Comparison of ENCODE assay signal across 8 cellular contexts in genomic region chr5:75611324-75612210, GRCh38. TPM values are rescaled to one million over a fixed set of nuclear protein-coding genes. Genes with fewer than 3 reads are reported as not detected.
DNase-seq lines count a peak whose midpoint lies in the region; ATAC-seq, FAIRE-seq and TF ChIP-seq lines count a peak whose summit lies in the region.

Gene ANKDD1B (plus strand): TSS chr5:75611453. CDS start chr5:75611635, 182 bp downstream.

- POLR2A ChIA-PET in RWPE1 (lab: Yijun Ruan, JAX; ENCODE audit: low non-redundant PET): no interaction called here

- peaks cover 5% of the 10 kb centered on the region for H3K27me3 Mint-ChIP-seq in neural crest cell (ENCODE audit: low read depth)

- peak within 1 kb of the TSS; percentile 34 for H3K27ac ChIP-seq in RWPE1
- H3K27ac ChIP-seq in foreskin keratinocyte: peak within 1 kb of the TSS; percentile 72

- no peak for TF ChIP-seq POLR2A in GM12891 (IDR thresholded peaks at IDR 0.05; ENCODE audit: low read depth, low read length)

- no peaks in the 10 kb centered on the region for H3K9me3 Mint-ChIP-seq in neural crest cell

- peak; percentile 67 for ATAC-seq in foreskin keratinocyte
- ATAC-seq in GM19395 (IDR thresholded peaks at IDR 0.05; ENCODE audit: unreplicated experiment): no peak

- peaks cover 18% of the 10 kb centered on the region for H3K4me1 Mint-ChIP-seq in neural crest cell

- no peak for TF ChIP-seq CTCF in RWPE1 (conservative IDR thresholded peaks at IDR 0.05; ENCODE audit: low read depth)
- no peak for TF ChIP-seq CTCF in foreskin keratinocyte (conservative IDR thresholded peaks at IDR 0.05)
- TF ChIP-seq CTCF in neural crest cell (conservative IDR thresholded peaks at IDR 0.05): no peak

- peak within 1 kb of the TSS; percentile 85 for H3K27ac Mint-ChIP-seq in neural crest cell (ENCODE audit: unreplicated experiment)

- DNase-seq in GM12891 (ENCODE audit: insufficient read length, low spot score) (peak; percentile 7), RWPE1 (ENCODE audit: low spot score) (peak; percentile 46), foreskin keratinocyte (peak in 1 of 2 donors; percentile 46), neural crest cell (ENCODE audit: low read depth, low spot score) (peak; percentile 41), cerebellum (ENCODE audit: low spot score) (no peak), SKM-1 treated with dmso at 0.1 percent for 144 hours (lab: John Stamatoyannopoulos, UW; ENCODE audit: unreplicated experiment) (no peak)
- DNase-seq in activated CD4-positive, CD25-positive, alpha-beta regulatory T cell (lab: John Stamatoyannopoulos, UW): no peak

- CTCF ChIA-PET in RWPE1 (lab: Yijun Ruan, JAX): interaction anchor here (0.7 kb wide), 1 partner anchor 1436 kb away, joined by 3 read pairs; no protein-coding TSS in a partner anchor

- no peak for FAIRE-seq in GM12891 (lab: Jason Lieb, UNC)

- no peaks in the 10 kb centered on the region for H3K36me3 Mint-ChIP-seq in neural crest cell (ENCODE audit: low read depth)

- H3K4me1 ChIP-seq in foreskin keratinocyte: peaks cover 22% of the 10 kb centered on the region

- peak within 1 kb of the TSS; percentile 79 for H3K4me3 Mint-ChIP-seq in neural crest cell

- no peaks in the 10 kb centered on the region for H3K27me3 ChIP-seq in foreskin keratinocyte

TF ChIP-seq in GM12891, 5 proteins besides CTCF, POLR2A, EP300 and RAD21:
- TF ChIP-seq SPI1 (IDR thresholded peaks at IDR 0.05; ENCODE audit: low read depth, low read length): no peak
- no peak for TF ChIP-seq POU2F2 (IDR thresholded peaks at IDR 0.05; ENCODE audit: low read depth, low read length)
- no peak for TF ChIP-seq PAX5 (IDR thresholded peaks at IDR 0.05; ENCODE audit: insufficient read depth, low read length, severe bottlenecking)
- no peak for TF ChIP-seq TAF1 (IDR thresholded peaks at IDR 0.05; ENCODE audit: low read depth, low read length)
- no peak for TF ChIP-seq POLR2AphosphoS5 (IDR thresholded peaks at IDR 0.05; ENCODE audit: low read depth, low read length)

RNA-seq across cellular contexts. Expression of gene ANKDD1B, which starts in this region (rescaled TPM):
- 0.50 TPM for polyA plus RNA-seq in GM12891 (2012; ENCODE audit: low read depth, missing spikeins)
- total RNA-seq in foreskin keratinocyte: 0.07 and 0.10 TPM in 2 replicates
- 0.07 TPM in 2 replicates for polyA plus RNA-seq in foreskin keratinocyte
- 0.20 and 0.28 TPM in 2 replicates for total RNA-seq in neural crest cell
- total RNA-seq in cerebellum: 3.0 TPM

Comparison
In these comparisons a context has a peak if more than half of its experiments do, and no peak if none do; other contexts are left out.
1. Peak in ATAC-seq and H3K27ac ChIP-seq in foreskin keratinocyte; RNA of the gene not detected or under 1 TPM.
2. Peak in DNase-seq in neural crest cell; RNA of the gene not detected or under 1 TPM.
3. DNase-seq: peak in GM12891 (single experiment) and RWPE1 (single experiment); none in activated CD4-positive, CD25-positive, alpha-beta regulatory T cell (0 of 4), cerebellum (single experiment) and SKM-1 treated with dmso at 0.1 percent for 144 hours (single experiment).